ENCODE assay signal across 10 cellular contexts in the genomic region with DNA sequence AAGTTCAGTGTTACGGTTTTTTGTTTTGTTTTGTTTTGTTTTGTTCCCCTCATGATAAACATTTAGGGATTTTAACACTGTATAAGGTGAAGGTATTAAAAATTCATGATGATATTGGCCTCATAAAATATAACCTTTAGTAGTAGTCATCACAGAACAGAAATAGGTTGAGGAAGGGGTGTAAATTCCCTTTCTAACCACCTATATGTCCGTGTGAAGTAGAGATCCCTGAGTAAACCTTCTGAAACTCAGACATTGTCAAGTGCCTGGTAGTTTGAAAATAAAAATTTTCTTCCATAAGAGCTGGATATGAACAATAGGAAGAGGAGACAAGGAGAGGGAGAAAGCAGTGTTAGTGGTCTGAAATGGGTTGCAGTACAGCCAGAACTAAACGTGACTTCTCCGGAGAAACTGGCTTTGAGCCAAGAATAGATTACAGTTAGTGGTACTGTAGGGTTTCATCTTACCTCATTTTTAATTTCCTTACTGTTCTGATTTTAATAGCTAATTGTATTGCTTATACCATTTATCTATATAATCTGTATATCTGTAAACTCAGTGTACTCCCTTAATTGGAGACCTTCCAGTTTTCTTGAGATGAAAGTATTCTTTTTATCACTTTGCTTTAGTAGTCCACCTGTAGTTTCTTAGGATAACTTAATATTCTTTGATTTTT. TPM values are rescaled to one million over a fixed set of nuclear protein-coding genes. Genes with fewer than 3 reads are reported as not detected.
A peak's percentile ranks its signal among the peaks of the same experiment; 100 is the strongest.
DNase-seq lines count a peak whose midpoint lies in the region; ATAC-seq and TF ChIP-seq lines count a peak whose summit lies in the region.
"Had no signal": no experiment of that assay in that cellular context is flagged by ENCODE, and none has a peak within 500 bp of the region (broad histone marks: within the 10 kb centered on the region; RNA-seq: fewer than 3 reads in every experiment).

No MANE protein-coding gene starts in this region.

- intact Hi-C loops in activated B cell treated with CpG ODN at 0.5 μM for 24 hours (cut with micrococcal nuclease), result no loop called here

- POLR2A ChIA-PET in activated B cell treated with CpG ODN at 0.5 μM for 24 hours (lab: Charles Lee), result interaction anchor here (0.6 to 4.5 kb wide), 6 partner anchors 11 to 137 kb away, joined by 3 to 26 read pairs (median 8); partner anchors contain the start of gene UGCG

- H3K36me3 Mint-ChIP-seq in activated B cell treated with CpG ODN at 0.5 μM for 24 hours (ENCODE audit: low read depth), result peaks cover 67% of the 10 kb centered on the region

- no peak overlapping the region for H3K27ac ChIP-seq in substantia nigra (ENCODE audit: low read depth, low read length, poor library complexity, severe bottlenecking)

- no peak for ATAC-seq in activated B cell treated with CpG ODN at 0.5 μM for 24 hours (ENCODE audit: low read depth)

- TF ChIP-seq CTCF in GM12865 (IDR thresholded peaks at IDR 0.05; ENCODE audit: insufficient read depth, low read depth, low read length, missing control alignments) (no peak), activated B cell treated with CpG ODN at 0.5 μM for 24 hours (IDR thresholded peaks at IDR 0.05) (no peak)

- H3K4me1 ChIP-seq in mucosa of stomach (ENCODE audit: control insufficient read depth, insufficient read depth, low read length), result peaks cover 24% of the 10 kb centered on the region

- peaks cover 4% of the 10 kb centered on the region for H3K36me3 ChIP-seq in mucosa of stomach (ENCODE audit: control insufficient read depth, insufficient read depth, low read length)

- CTCF ChIA-PET in activated B cell treated with CpG ODN at 0.5 μM for 24 hours (lab: Charles Lee), result interaction anchor here (1.3 kb wide), 1 partner anchor 161 kb away, joined by 3 read pairs; no protein-coding TSS in a partner anchor

- DNase-seq in GM12865 (ENCODE audit: low read depth) (peak; percentile 42), NCI-H128 (lab: John Stamatoyannopoulos, UW; ENCODE audit: unreplicated experiment) (peak; percentile 48), activated B cell treated with CpG ODN at 0.5 μM for 24 hours (no peak), activated gamma-delta T cell treated with Interleukin-2 at 50 U/mL for 16 hours (no peak), substantia nigra (lab: John Stamatoyannopoulos, UW) (no peak), NK-92 (lab: John Stamatoyannopoulos, UW; ENCODE audit: unreplicated experiment) (no peak)
- DNase-seq: activated CD4-positive, alpha-beta T cell treated with anti-CD3 and anti-CD28 coated beads for 4 hours; effector CD4-positive, alpha-beta T cell; stimulated activated CD4-positive, alpha-beta T cell treated with anti-CD3 and anti-CD28 coated beads, Interleukin-2, amount 100 ng/mL, for 48 hours had no signal

- H3K9me3 Mint-ChIP-seq in activated B cell treated with CpG ODN at 0.5 μM for 24 hours, result no peaks in the 10 kb centered on the region

- no peaks in the 10 kb centered on the region for H3K9me3 ChIP-seq in mucosa of stomach (ENCODE audit: control insufficient read depth, low read length)

- H3K27ac Mint-ChIP-seq in activated B cell treated with CpG ODN at 0.5 μM for 24 hours, result peak overlapping the region; percentile 79

- peak overlapping the region; percentile 28 for H3K4me3 ChIP-seq in GM12865 (ENCODE audit: low read depth, low read length)
- no peak overlapping the region for H3K4me3 ChIP-seq in mucosa of stomach (ENCODE audit: low read length)

- H3K4me1 Mint-ChIP-seq in activated B cell treated with CpG ODN at 0.5 μM for 24 hours, result peaks cover 83% of the 10 kb centered on the region

- no peaks in the 10 kb centered on the region for H3K27me3 ChIP-seq in mucosa of stomach (ENCODE audit: control insufficient read depth, insufficient read depth, low read length)

- peak overlapping the region; percentile 11 for H3K9ac ChIP-seq in mucosa of stomach (ENCODE audit: low read length)

- no peaks in the 10 kb centered on the region for H3K27me3 Mint-ChIP-seq in activated B cell treated with CpG ODN at 0.5 μM for 24 hours

- H3K4me3 Mint-ChIP-seq in activated B cell treated with CpG ODN at 0.5 μM for 24 hours, result peak overlapping the region; percentile 72

RNA-seq across cellular contexts. Expression of gene UGCG, which starts 18.3 kb away (rescaled TPM):
- total RNA-seq in activated B cell treated with CpG ODN at 0.5 μM for 24 hours, result 103 and 111 TPM in 2 replicates

Comparison
In these comparisons a context has a peak if more than half of its experiments do, and no peak if none do; other contexts are left out.
1. DNase-seq: peak in GM12865 (single experiment) and NCI-H128 (single experiment); none in activated B cell treated with CpG ODN at 0.5 μM for 24 hours (single experiment), activated gamma-delta T cell treated with Interleukin-2 at 50 U/mL for 16 hours (single experiment), substantia nigra (0 of 49) and NK-92 (single experiment).